18 cellular contexts compared by ENCODE assay signal in the genomic region with DNA sequence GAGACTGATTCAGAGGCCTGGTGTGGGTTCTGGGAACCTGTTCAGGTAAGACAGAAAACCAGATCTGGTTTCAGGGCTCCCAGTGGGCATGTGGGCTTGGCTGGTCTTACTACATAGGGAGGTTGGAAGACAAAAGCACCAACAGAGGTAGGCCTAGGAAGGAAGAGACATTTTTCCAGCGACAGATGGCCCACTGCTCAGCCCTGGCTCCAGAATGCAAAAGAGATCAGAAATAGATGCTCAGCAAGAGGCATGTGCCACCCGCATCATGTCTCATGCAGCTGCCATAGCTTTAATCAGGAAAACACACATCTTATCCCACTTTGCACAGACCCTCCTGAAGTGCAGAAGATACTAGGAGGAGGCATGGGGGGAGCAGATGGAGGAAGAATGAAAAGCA. TPM values are rescaled to one million over a fixed set of nuclear protein-coding genes. Genes with fewer than 3 reads are reported as not detected.
DNase-seq lines count a peak whose midpoint lies in the region; ATAC-seq and TF ChIP-seq lines count a peak whose summit lies in the region.
"Had no signal": no experiment of that assay in that cellular context is flagged by ENCODE, and none has a peak within 500 bp of the region (broad histone marks: within the 10 kb centered on the region; RNA-seq: fewer than 3 reads in every experiment).

No MANE protein-coding gene starts in this region.

- no peak for TF ChIP-seq CTCF in esophagus muscularis mucosa (IDR thresholded peaks at IDR 0.05)

- H3K9me3 ChIP-seq in esophagus muscularis mucosa = no peaks in the 10 kb centered on the region
- H3K9me3 ChIP-seq: A549, Caco-2 had no signal

- H3K27ac Mint-ChIP-seq in activated naive CD4-positive, alpha-beta T cell treated with anti-CD3 and anti-CD28 coated beads, Interleukin-2, amount 10 ng/mL, durations not matched to agents 7 days and 5 days = peak overlapping the region; percentile 28
- H3K27ac Mint-ChIP-seq in activated T-helper 17 cell treated with anti-CD3 and anti-CD28 coated beads, Interleukin-2, amount 50 U/mL, for 72 hours = peak overlapping the region; percentile 58

- H3K36me3 ChIP-seq in esophagus muscularis mucosa = peaks cover 32 to 87% (median 70%) of the 10 kb centered on the region in 4 donors

- no peak overlapping the region for H3K4me3 ChIP-seq in esophagus muscularis mucosa
- H3K4me3 ChIP-seq: A549 had no signal

- H3K27me3 ChIP-seq in esophagus muscularis mucosa = no peaks in the 10 kb centered on the region

- no peak for TF ChIP-seq POLR2A in esophagus muscularis mucosa (IDR thresholded peaks at IDR 0.05; ENCODE audit: low read depth)

- CTCF ChIA-PET in activated naive CD4-positive, alpha-beta T cell treated with anti-CD3 and anti-CD28 coated beads, Interleukin-2, amount 10 ng/mL, durations not matched to agents 7 days and 5 days (lab: Charles Lee) = interaction anchor here (0.9 to 9.0 kb wide), 2 partner anchors 19 to 78 kb away, joined by 4 to 127 read pairs; no protein-coding TSS in a partner anchor

- H3K36me3 Mint-ChIP-seq in activated naive CD4-positive, alpha-beta T cell treated with anti-CD3 and anti-CD28 coated beads, Interleukin-2, amount 10 ng/mL, durations not matched to agents 7 days and 5 days = peaks cover 13% of the 10 kb centered on the region
- H3K36me3 Mint-ChIP-seq in activated T-helper 17 cell treated with anti-CD3 and anti-CD28 coated beads, Interleukin-2, amount 50 U/mL, for 72 hours (ENCODE audit: low read depth) = peaks cover 61% of the 10 kb centered on the region

- no peaks in the 10 kb centered on the region for H3K27me3 Mint-ChIP-seq in activated naive CD4-positive, alpha-beta T cell treated with anti-CD3 and anti-CD28 coated beads, Interleukin-2, amount 10 ng/mL, durations not matched to agents 7 days and 5 days
- no peaks in the 10 kb centered on the region for H3K27me3 Mint-ChIP-seq in activated T-helper 17 cell treated with anti-CD3 and anti-CD28 coated beads, Interleukin-2, amount 50 U/mL, for 72 hours

- WGBS in esophagus muscularis mucosa = 71% methylated on average over 1 of the region's 2 CpGs

- H3K4me3 Mint-ChIP-seq in activated naive CD4-positive, alpha-beta T cell treated with anti-CD3 and anti-CD28 coated beads, Interleukin-2, amount 10 ng/mL, durations not matched to agents 7 days and 5 days = no peak overlapping the region
- no peak overlapping the region for H3K4me3 Mint-ChIP-seq in activated T-helper 17 cell treated with anti-CD3 and anti-CD28 coated beads, Interleukin-2, amount 50 U/mL, for 72 hours

- peaks cover 21% of the 10 kb centered on the region for H3K4me1 Mint-ChIP-seq in activated naive CD4-positive, alpha-beta T cell treated with anti-CD3 and anti-CD28 coated beads, Interleukin-2, amount 10 ng/mL, durations not matched to agents 7 days and 5 days
- peaks cover 22% of the 10 kb centered on the region for H3K4me1 Mint-ChIP-seq in activated T-helper 17 cell treated with anti-CD3 and anti-CD28 coated beads, Interleukin-2, amount 50 U/mL, for 72 hours

- no peak for DNase-seq in activated naive CD4-positive, alpha-beta T cell treated with anti-CD3 and anti-CD28 coated beads, Interleukin-2, amount 10 ng/mL, durations not matched to agents 7 days and 5 days
- DNase-seq in activated naive CD4-positive, alpha-beta T cell treated with anti-CD3 and anti-CD28 coated beads, Interleukin-2, amount 50 U/mL, for 16 hours = no peak
- peak; percentile 60 for DNase-seq in esophagus muscularis mucosa (ENCODE audit: extremely low spot score)
- peak; percentile 41 for DNase-seq in superior temporal gyrus (ENCODE audit: extremely low spot score)
- DNase-seq in central memory CD4-positive, alpha-beta T cell = no peak
- no peak for DNase-seq in HK-2 (ENCODE audit: unreplicated experiment)
- DNase-seq: Caco-2, DMS79, GDM1, MV-4-11, NCI-H1417 treated with DMSO at 0.1 percent for 48 hours, NCI-H748 treated with DMSO at 0.1 percent for 48 hours, SHP77 had no signal

- H3K27ac ChIP-seq in esophagus muscularis mucosa (replicated peaks in 1 of 4) = no peak overlapping the region
- H3K27ac ChIP-seq: A549 had no signal

- H3K9me3 Mint-ChIP-seq in activated naive CD4-positive, alpha-beta T cell treated with anti-CD3 and anti-CD28 coated beads, Interleukin-2, amount 10 ng/mL, durations not matched to agents 7 days and 5 days = no peaks in the 10 kb centered on the region
- no peaks in the 10 kb centered on the region for H3K9me3 Mint-ChIP-seq in activated T-helper 17 cell treated with anti-CD3 and anti-CD28 coated beads, Interleukin-2, amount 50 U/mL, for 72 hours

- intact Hi-C loops in esophagus muscularis mucosa (cut with DNase I) = no loop called here

- ATAC-seq in activated T-helper 17 cell treated with anti-CD3 and anti-CD28 coated beads, Interleukin-2, amount 50 U/mL, for 72 hours (replicated peaks) = no peak
- no peak for ATAC-seq in GM19395 (IDR thresholded peaks at IDR 0.05; ENCODE audit: unreplicated experiment)
- ATAC-seq: A549, HCT116 had no signal

- peaks cover 16 to 40% (median 32%) of the 10 kb centered on the region in 4 donors for H3K4me1 ChIP-seq in esophagus muscularis mucosa
- H3K4me1 ChIP-seq: A549, Caco-2 had no signal

- no peak for TF ChIP-seq EP300 in esophagus muscularis mucosa (IDR thresholded peaks at IDR 0.05)

RNA-seq across cellular contexts. Expression of a gene that starts 25.3 kb away (rescaled TPM):
- 1 to 10 TPM; 2.6 to 6.4 TPM for total RNA-seq in activated T-helper 17 cell treated with anti-CD3 and anti-CD28 coated beads, Interleukin-2, amount 50 U/mL, for 72 hours
- total RNA-seq in esophagus muscularis mucosa = 10 to 100 TPM in 2 of 4 donors, 1 to 10 TPM in 2; 5.6 to 17.5 (median 9.2) TPM

RNA-seq across cellular contexts. Expression of a gene that starts 26.1 kb away (rescaled TPM):
- 10 to 100 TPM; 10.6 to 10.7 TPM for total RNA-seq in activated T-helper 17 cell treated with anti-CD3 and anti-CD28 coated beads, Interleukin-2, amount 50 U/mL, for 72 hours
- total RNA-seq in esophagus muscularis mucosa = 10 to 100 TPM in 2 of 4 donors, 1 to 10 TPM in 2; 7.9 to 15.8 (median 11.3) TPM

RNA-seq across cellular contexts. Expression of a gene that starts 39.7 kb away (rescaled TPM):
- not detected for total RNA-seq in activated T-helper 17 cell treated with anti-CD3 and anti-CD28 coated beads, Interleukin-2, amount 50 U/mL, for 72 hours
- not detected for total RNA-seq in esophagus muscularis mucosa
- total RNA-seq: Caco-2, HT1080 had no signal

Comparison
In these comparisons a context has a peak if more than half of its experiments do, and no peak if none do; other contexts are left out.
1. DNase-seq: peak in esophagus muscularis mucosa (single experiment) and superior temporal gyrus (single experiment); none in activated naive CD4-positive, alpha-beta T cell treated with anti-CD3 and anti-CD28 coated beads, Interleukin-2, amount 10 ng/mL, durations not matched to agents 7 days and 5 days (single experiment), activated naive CD4-positive, alpha-beta T cell treated with anti-CD3 and anti-CD28 coated beads, Interleukin-2, amount 50 U/mL, for 16 hours (single experiment), central memory CD4-positive, alpha-beta T cell (single experiment) and HK-2 (single experiment).